Comparison of ENCODE assay signal across 8 cellular contexts in the genomic region with DNA sequence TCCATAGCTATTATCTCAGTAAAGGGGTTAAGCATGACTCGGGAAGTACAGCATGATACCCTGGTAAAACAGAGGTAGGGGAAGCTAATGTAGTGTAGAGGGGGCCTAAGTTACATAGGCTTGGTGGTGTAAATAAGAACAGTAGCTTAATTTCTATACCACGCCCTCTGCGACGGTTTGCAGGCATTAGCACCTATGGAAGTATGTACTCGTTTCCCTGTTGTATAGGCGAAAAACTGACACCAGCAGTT. TPM values are rescaled to one million over a fixed set of nuclear protein-coding genes. Genes with fewer than 3 reads are reported as not detected.
DNase-seq lines count a peak whose midpoint lies in the region; ATAC-seq and TF ChIP-seq lines count a peak whose summit lies in the region.

No MANE protein-coding gene starts in this region.

- in situ Hi-C loops in transverse colon (cut with MboI; ENCODE audit: low pct_ligation_motif_present in 1 of 4, low pct_unique_long_range_greater_than_20kb in 1 of 4, low sequenced_read_pairs in 3 of 4) = no loop called here

- DNase-seq in heart left ventricle (no peak), left cardiac atrium (no peak), left lung (no peak), transverse colon (no peak), NCI-H345 treated with DMSO at 0.1 percent for 48 hours (lab: John Stamatoyannopoulos, UW; ENCODE audit: unreplicated experiment) (no peak), germinal center (ENCODE audit: low spot score) (no peak)
- DNase-seq in activated naive CD8-positive, alpha-beta T cell treated with anti-CD3 and anti-CD28 coated beads for 36 hours = no peak

- H3K36me3 ChIP-seq in heart left ventricle (peaks cover 0 to 32% (median 22%) of the 10 kb centered on the region in 9 donors), left lung (peaks cover 0 to 29% of the 10 kb centered on the region in 2 donors), transverse colon (peaks cover 0 to 5% (median 0%) of the 10 kb centered on the region in 4 donors)

- peak overlapping the region; percentile 82 for H3K4me3 Mint-ChIP-seq in activated naive CD8-positive, alpha-beta T cell treated with anti-CD3 and anti-CD28 coated beads for 36 hours

- peaks cover 0 to 17% (median 12%) of the 10 kb centered on the region in 12 donors for H3K4me1 ChIP-seq in heart left ventricle
- H3K4me1 ChIP-seq in left lung = peaks cover 5 to 19% of the 10 kb centered on the region in 2 donors
- peaks cover 9 to 14% (median 11%) of the 10 kb centered on the region in 4 donors for H3K4me1 ChIP-seq in transverse colon

- peak overlapping the region; percentile 75 to 97 (median 89) for H3K4me3 ChIP-seq in heart left ventricle
- peak overlapping the region; percentile 81 to 89 for H3K4me3 ChIP-seq in left lung
- peak overlapping the region; percentile 61 to 82 (median 68) for H3K4me3 ChIP-seq in transverse colon

- no peak for TF ChIP-seq CTCF in heart left ventricle (IDR thresholded peaks at IDR 0.05)
- no peak for TF ChIP-seq CTCF in left lung (IDR thresholded peaks at IDR 0.05)
- no peak for TF ChIP-seq CTCF in transverse colon (IDR thresholded peaks at IDR 0.05)

- H3K27me3 ChIP-seq in heart left ventricle = no peaks in the 10 kb centered on the region
- no peaks in the 10 kb centered on the region for H3K27me3 ChIP-seq in left lung
- no peaks in the 10 kb centered on the region for H3K27me3 ChIP-seq in transverse colon

- H3K9me3 ChIP-seq in heart left ventricle (no peaks in the 10 kb centered on the region), left lung (no peaks in the 10 kb centered on the region), transverse colon (no peaks in the 10 kb centered on the region)

- peaks cover 14% of the 10 kb centered on the region for H3K36me3 Mint-ChIP-seq in activated naive CD8-positive, alpha-beta T cell treated with anti-CD3 and anti-CD28 coated beads for 36 hours

- peaks cover 22% of the 10 kb centered on the region for H3K4me1 Mint-ChIP-seq in activated naive CD8-positive, alpha-beta T cell treated with anti-CD3 and anti-CD28 coated beads for 36 hours

- intact Hi-C loops in heart left ventricle (cut with DNase I) (loop anchor here in 4 of 10 donors (5.0 kb wide), 4 partner anchors 84 to 134 kb away; a partner anchor contains a TSS), left cardiac atrium (cut with DNase I) (no loop called here), left lung (cut with DNase I) (no loop called here), transverse colon (cut with DNase I; ENCODE audit: low total_unique reads) (no loop called here)

- TF ChIP-seq POLR2A in heart left ventricle (IDR thresholded peaks at IDR 0.05) (no peak), transverse colon (IDR thresholded peaks at IDR 0.05) (no peak)

- peak overlapping the region; percentile 83 for H3K27ac Mint-ChIP-seq in activated naive CD8-positive, alpha-beta T cell treated with anti-CD3 and anti-CD28 coated beads for 36 hours

- ATAC-seq in heart left ventricle (no peak), left cardiac atrium (no peak), left lung (no peak), GM18870 (IDR thresholded peaks at IDR 0.05; ENCODE audit: unreplicated experiment) (no peak)

- H3K27ac ChIP-seq in heart left ventricle (peak overlapping the region; percentile 76 to 94 (median 86)), left lung (peak overlapping the region; percentile 78 to 82), transverse colon (peak overlapping the region; percentile 87 to 94 (median 91))

- H3K9me3 Mint-ChIP-seq in activated naive CD8-positive, alpha-beta T cell treated with anti-CD3 and anti-CD28 coated beads for 36 hours = no peaks in the 10 kb centered on the region

- WGBS in heart left ventricle, 4 donors = 22 to 43% (median 28%) methylated on average over 6 of the region's 6 CpGs
- whole genome bisulfite sequencing in transverse colon (ENCODE audit: low coverage in 1 of 2), 2 donors = 15 to 20% methylated on average over 6 of the region's 6 CpGs

- H3K27me3 Mint-ChIP-seq in activated naive CD8-positive, alpha-beta T cell treated with anti-CD3 and anti-CD28 coated beads for 36 hours = no peaks in the 10 kb centered on the region

- TF ChIP-seq EP300 in transverse colon (IDR thresholded peaks at IDR 0.05; ENCODE audit: low read depth) = no peak

RNA-seq across cellular contexts. Expression of a gene that starts 0.5 kb away (rescaled TPM):
- 100 to 1,000 TPM in 5 of 9 donors, 10 to 100 TPM in 4; 87.4 to 141 (median 111) TPM for total RNA-seq in heart left ventricle
- polyA plus RNA-seq in heart left ventricle = 100 to 1,000 TPM in 1 of 2 donors, 10 to 100 TPM in 1; 75.8 to 101 TPM
- 10 to 100 TPM; 91.6 to 95.0 TPM for total RNA-seq in left cardiac atrium
- total RNA-seq in activated naive CD8-positive, alpha-beta T cell treated with anti-CD3 and anti-CD28 coated beads for 36 hours = 10 to 100 TPM; 65.9 to 68.2 TPM
- total RNA-seq in left lung = 10 to 100 TPM; 77.6 to 81.6 TPM
- total RNA-seq in transverse colon = 100 to 1,000 TPM in 1 of 4 donors, 10 to 100 TPM in 3; 25.1 to 104 (median 77.5) TPM

RNA-seq across cellular contexts. Expression of a gene that starts 10.2 kb away (rescaled TPM):
- total RNA-seq in heart left ventricle (10 to 100 TPM in 8 of 9 donors, 1 to 10 TPM in 1; 8.8 to 30.1 (median 12.6) TPM), left cardiac atrium (10 to 100 TPM; 14.6 to 27.0 TPM), left lung (10 to 100 TPM; 16.1 to 29.1 TPM), transverse colon (100 to 1,000 TPM in 1 of 4 donors, 10 to 100 TPM in 3; 12.4 to 113 (median 28.9) TPM)
- 10 to 100 TPM; 21.6 to 67.5 TPM for polyA plus RNA-seq in heart left ventricle
- 100 to 1,000 TPM; 103 TPM for total RNA-seq in activated naive CD8-positive, alpha-beta T cell treated with anti-CD3 and anti-CD28 coated beads for 36 hours

RNA-seq across cellular contexts. Expression of a gene that starts 11.6 kb away (rescaled TPM):
- total RNA-seq in heart left ventricle = under 1 TPM in 1 of 9 donors, not detected in 8; 0.19 TPM
- polyA plus RNA-seq in heart left ventricle = not detected
- not detected for total RNA-seq in left cardiac atrium
- 10 to 100 TPM; 18.7 to 19.6 TPM for total RNA-seq in activated naive CD8-positive, alpha-beta T cell treated with anti-CD3 and anti-CD28 coated beads for 36 hours
- total RNA-seq in left lung = not detected
- total RNA-seq in transverse colon = not detected

RNA-seq across cellular contexts. Expression of a gene that starts 18.7 kb away (rescaled TPM):
- total RNA-seq in heart left ventricle (1 to 10 TPM in 2 of 9 donors, under 1 TPM in 7; 0.09 to 5.1 (median 0.27) TPM), left cardiac atrium (under 1 TPM; 0.26 to 0.94 TPM), left lung (10 to 100 TPM in 1 of 2 donors, 1 to 10 TPM in 1; 2.8 to 10.3 TPM), transverse colon (1 to 10 TPM; 1.7 to 9.4 (median 2.9) TPM)
- under 1 TPM; 0.11 to 0.25 TPM for polyA plus RNA-seq in heart left ventricle
- 10 to 100 TPM; 13.5 to 14.9 TPM for total RNA-seq in activated naive CD8-positive, alpha-beta T cell treated with anti-CD3 and anti-CD28 coated beads for 36 hours

RNA-seq across cellular contexts. Expression of a gene that starts 28.1 kb away (rescaled TPM):
- total RNA-seq in heart left ventricle (1 to 10 TPM in 4 of 9 donors, under 1 TPM in 5; 0.52 to 2.4 (median 0.95) TPM), left cardiac atrium (1 to 10 TPM; 1.3 to 1.9 TPM), left lung (under 1 TPM in 1 of 2 donors, not detected in 1; 0.18 TPM), transverse colon (1 to 10 TPM in 1 of 4 donors, under 1 TPM in 1, not detected in 2; 0.55 to 1.9 TPM)
- polyA plus RNA-seq in heart left ventricle = 1 to 10 TPM; 1.2 to 3.0 TPM
- total RNA-seq in activated naive CD8-positive, alpha-beta T cell treated with anti-CD3 and anti-CD28 coated beads for 36 hours = not detected

Comparison
In these comparisons a context has a peak if more than half of its experiments do, and no peak if none do; other contexts are left out.
1. RNA of a gene that starts 11.6 kb away (total RNA-seq): 18.7 to 19.6 TPM in activated naive CD8-positive, alpha-beta T cell treated with anti-CD3 and anti-CD28 coated beads for 36 hours; not detected in left lung, not detected in left cardiac atrium, 0.19 TPM in heart left ventricle and not detected in transverse colon; every median in the first group is over 10 times any median in the second.
2. Peak in every context shown above with its lines, with median percentiles within 50 percentile points of each other: H3K27ac ChIP-seq and H3K4me3 ChIP-seq.